In the genomic region with DNA sequence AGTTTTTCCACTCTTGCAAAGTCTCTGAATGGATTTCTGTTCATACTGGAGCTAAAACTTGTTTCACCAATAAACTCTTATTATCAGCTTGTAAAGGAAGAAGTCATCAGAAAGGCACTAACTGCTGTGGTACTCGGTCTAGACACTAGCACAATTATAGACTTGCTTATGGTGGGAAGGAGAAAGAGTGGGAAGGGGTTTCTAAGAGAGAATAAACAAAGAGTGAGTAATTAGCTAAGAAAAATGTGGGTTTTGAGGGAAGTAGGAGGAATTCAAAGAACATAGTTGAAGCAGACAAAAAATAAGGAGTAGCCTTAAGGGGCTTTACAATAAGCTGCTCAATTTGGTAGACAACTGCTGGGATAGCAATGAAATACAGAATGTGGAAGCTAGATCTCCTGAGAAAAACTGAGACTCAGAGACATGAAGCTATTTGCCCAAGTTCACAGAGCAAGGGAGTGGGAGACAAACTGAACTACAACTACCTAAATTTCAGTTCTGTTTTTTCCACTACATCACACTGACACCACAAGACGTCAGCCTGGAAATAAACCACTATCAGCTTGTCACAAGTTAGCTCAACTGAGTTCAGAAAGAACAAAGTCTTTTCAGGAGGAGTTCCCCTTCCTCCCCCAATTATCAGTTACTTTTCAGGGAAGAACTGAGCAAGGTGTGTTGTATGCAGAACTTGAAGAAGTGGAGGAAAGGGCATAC, we compare ENCODE assay signal across 8 cellular contexts. TPM values are rescaled to one million over a fixed set of nuclear protein-coding genes. Genes with fewer than 3 reads are reported as not detected.
DNase-seq lines count a peak whose midpoint lies in the region; ATAC-seq and TF ChIP-seq lines count a peak whose summit lies in the region.

No MANE protein-coding gene starts in this region.

- H3K36me3 Mint-ChIP-seq in endodermal cell (ENCODE audit: low read depth), result peaks cover 33% of the 10 kb centered on the region

- peak overlapping the region; percentile 19 for H3K27ac Mint-ChIP-seq in endodermal cell

- 62 to 83% methylated on average over 2 of the region's 2 CpGs for WGBS in endodermal cell (ENCODE audit: insufficient coverage in 1 of 2, insufficient read length in 1 of 2), 2 experiments

- H3K36me3 ChIP-seq in endodermal cell (ENCODE audit: control insufficient read depth, insufficient read depth, low read length), result peaks cover 36% of the 10 kb centered on the region

- H3K27me3 Mint-ChIP-seq in endodermal cell (ENCODE audit: insufficient read depth), result no peaks in the 10 kb centered on the region

- peaks cover 21% of the 10 kb centered on the region for H3K4me1 Mint-ChIP-seq in endodermal cell

- no peak overlapping the region for H3K9ac ChIP-seq in endodermal cell (ENCODE audit: extremely low read depth, low read length, poor library complexity, severe bottlenecking)

- no peak for TF ChIP-seq CTCF in endodermal cell (conservative IDR thresholded peaks at IDR 0.05)

- no peak overlapping the region for H3K4me3 ChIP-seq in endodermal cell (ENCODE audit: low read length)

- H3K27ac ChIP-seq in endodermal cell (ENCODE audit: low read depth, low read length), result no peak overlapping the region

- peaks cover 11% of the 10 kb centered on the region for H3K4me1 ChIP-seq in endodermal cell (ENCODE audit: control insufficient read depth, insufficient read depth, low read length)

- peaks cover 28% of the 10 kb centered on the region for H3K9me3 Mint-ChIP-seq in endodermal cell

- peaks cover 29% of the 10 kb centered on the region for H3K9me3 ChIP-seq in endodermal cell (ENCODE audit: control insufficient read depth, low read length)

- no peaks in the 10 kb centered on the region for H3K27me3 ChIP-seq in endodermal cell (ENCODE audit: control insufficient read depth, insufficient read depth, low read length, poor library complexity, severe bottlenecking)

- peak; percentile 32 to 57 for DNase-seq in Kasumi-1 (lab: John Stamatoyannopoulos, UW)
- DNase-seq in endodermal cell, result no peak
- DNase-seq in NCI-H226, result no peak
- DNase-seq in DMS153 (lab: John Stamatoyannopoulos, UW), result no peak
- DNase-seq in central memory CD4-positive, alpha-beta T cell, result no peak
- DNase-seq in AG08395 (ENCODE audit: low spot score), result no peak

- ATAC-seq in GM18502 (IDR thresholded peaks at IDR 0.05; ENCODE audit: poor library complexity, unreplicated experiment), result peak; percentile 86
- peak; percentile 86 for ATAC-seq in GM21619 (IDR thresholded peaks at IDR 0.05; ENCODE audit: unreplicated experiment)

- H3K4me3 Mint-ChIP-seq in endodermal cell, result no peak overlapping the region

RNA-seq across cellular contexts. Expression of a gene that starts 59.7 kb away (rescaled TPM):
- 10 to 100 TPM; 39.1 to 45.5 TPM for total RNA-seq in endodermal cell
- 33.3 TPM for polyA plus RNA-seq in endodermal cell (2013, experiment 1 of 2)
- 29.6 TPM for polyA plus RNA-seq in endodermal cell (2013, experiment 2 of 2)

Comparison
In these comparisons a context has a peak if more than half of its experiments do, and no peak if none do; other contexts are left out.
1. DNase-seq: peak in Kasumi-1 (2 of 2); none in endodermal cell (single experiment), NCI-H226 (single experiment), DMS153 (single experiment), central memory CD4-positive, alpha-beta T cell (single experiment) and AG08395 (single experiment).